In the genomic region with DNA sequence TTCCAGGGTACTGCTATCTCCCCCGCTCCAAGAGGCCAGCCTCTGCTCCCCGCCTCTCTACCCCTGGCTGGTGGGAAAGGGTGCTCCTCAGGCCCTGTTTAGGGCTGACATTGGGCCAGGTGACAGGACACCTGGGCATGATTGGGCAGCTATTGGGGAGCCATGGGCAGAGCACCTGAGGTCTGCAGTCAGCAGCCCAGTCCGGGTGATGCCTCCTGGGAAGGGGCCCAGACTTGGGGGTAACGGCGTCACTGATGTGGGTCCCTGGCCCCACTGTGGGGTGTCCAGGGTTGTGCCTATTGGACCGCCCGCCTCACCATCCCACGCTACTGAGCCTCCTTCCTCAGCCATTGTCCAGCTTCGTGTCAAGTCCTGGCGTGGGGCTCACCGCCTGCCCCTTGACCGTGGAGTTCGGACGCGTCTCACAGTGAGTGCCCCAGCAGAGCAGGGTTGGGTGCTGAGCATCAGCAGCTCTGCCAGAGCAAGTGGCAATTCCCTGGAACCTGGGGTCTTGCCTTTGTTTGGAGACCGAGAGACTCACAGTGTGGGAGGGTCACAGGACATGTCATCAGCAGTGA, we compare ENCODE assay signal across 21 cellular contexts. TPM values are rescaled to one million over a fixed set of nuclear protein-coding genes. Genes with fewer than 3 reads are reported as not detected.
"Had no signal": no experiment of that assay in that cellular context is flagged by ENCODE, and none has a peak within 500 bp of the region (broad histone marks: within the 10 kb centered on the region; RNA-seq: fewer than 3 reads in every experiment).

No MANE protein-coding gene starts in this region.

- H2AFZ ChIP-seq: hepatocyte had no signal

- ATAC-seq: activated naive CD8-positive, alpha-beta T cell treated with anti-CD3 and anti-CD28 coated beads, Interleukin-2, amount 50 U/mL, for 24 hours; gastrocnemius medialis; right lobe of liver; stimulated activated memory B cell treated with anti-CD40 and anti-IgM and Interleukin-4, amounts not matched to agents 10 μg/mL and 1 μg/mL and 100 μg/mL, for 72 hours had no signal

- H3K4me3 ChIP-seq: ascending aorta, gastrocnemius medialis, hepatocyte, lung, prostate gland, right lobe of liver, spleen, tibial nerve had no signal

- H3K4me2 ChIP-seq: hepatocyte had no signal

- H3K9me3 ChIP-seq: ascending aorta, gastrocnemius medialis, prostate gland, right lobe of liver, spleen, tibial nerve had no signal

- H3K27me3 ChIP-seq: ascending aorta, gastrocnemius medialis, hepatocyte, right lobe of liver, spleen, tibial nerve had no signal

- H3K36me3 ChIP-seq: ascending aorta, gastrocnemius medialis, prostate gland had no signal

- DNase-seq: activated CD4-positive, alpha-beta T cell treated with anti-CD3 and anti-CD28 coated beads for 1 hour; activated CD8-positive, alpha-beta memory T cell treated with anti-CD3 and anti-CD28 coated beads for 24 hours; activated gamma-delta T cell; activated naive CD8-positive, alpha-beta T cell treated with anti-CD3 and anti-CD28 coated beads, Interleukin-2, amount 50 U/mL, for 24 hours; effector CD4-positive, alpha-beta T cell; gastrocnemius medialis; naive B cell; occipital lobe; spleen; stimulated activated CD4-positive, alpha-beta T cell treated with anti-CD3 and anti-CD28 coated beads, Interleukin-1b, Interleukin-23, amount 100 ng/mL, for 48 hours; T-helper 9 cell had no signal

- H3K27ac ChIP-seq: ascending aorta, epithelial cell of prostate, gastrocnemius medialis, hepatocyte, prostate gland, right lobe of liver, spleen, tibial nerve had no signal

RNA-seq across cellular contexts. Expression of gene CEND1, which starts 9.8 kb away (rescaled TPM):
- total RNA-seq: ascending aorta, bronchial epithelial cell, hepatocyte, right lobe of liver, subcutaneous adipose tissue, tibial nerve had no signal
- polyA plus RNA-seq: hepatocyte had no signal
